In the genomic region with DNA sequence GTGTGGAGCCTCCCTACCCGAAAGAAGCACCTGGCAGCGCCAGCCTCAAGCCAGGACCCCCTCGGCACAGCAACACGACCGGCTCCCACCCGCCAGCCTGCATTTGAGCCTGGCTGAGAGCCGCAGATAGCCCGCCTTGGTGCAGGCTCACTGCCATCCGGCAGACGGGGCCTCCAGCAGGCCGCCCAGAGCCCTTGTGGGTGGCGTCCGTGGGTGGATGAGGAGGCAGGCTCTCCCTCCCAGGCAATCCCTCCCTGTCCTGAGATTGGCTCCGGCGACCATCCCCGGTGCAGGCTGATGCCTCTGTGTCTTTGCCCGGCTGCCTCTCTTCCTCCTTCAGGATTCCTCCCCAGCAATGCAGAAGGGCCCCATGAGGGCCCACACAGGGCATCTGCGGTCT, we compare ENCODE assay signal across 29 cellular contexts.
DNase-seq lines count a peak whose midpoint lies in the region; ATAC-seq and TF ChIP-seq lines count a peak whose summit lies in the region.
"Had no signal": no experiment of that assay in that cellular context is flagged by ENCODE, and none has a peak within 500 bp of the region (broad histone marks: within the 10 kb centered on the region; RNA-seq: fewer than 3 reads in every experiment).

No MANE protein-coding gene starts in this region.

- intact Hi-C loops in activated CD4-positive, alpha-beta T cell treated with anti-CD3 and anti-CD28 coated beads, Interleukin-2, amount 10 ng/mL, durations not matched to agents 24 days and 14 days (cut with micrococcal nuclease) = no loop called here
- intact Hi-C loops in IMR-90 (cut with micrococcal nuclease) = no loop called here
- intact Hi-C loops in mammary epithelial cell (cut with micrococcal nuclease) = no loop called here

- H3K4me2 ChIP-seq in IMR-90 (ENCODE audit: low read depth, low read length) (no peak overlapping the region), mammary epithelial cell (ENCODE audit: insufficient read depth, low read depth, low read length) (no peak overlapping the region)

- no peak overlapping the region for H2BK5ac ChIP-seq in IMR-90 (ENCODE audit: low read depth, low read length, poor library complexity, severe bottlenecking)

- no TSS peak for BruUV-seq in IMR-90 (replicated peaks; lab: Mats Ljungman, UMichigan)
- no TSS peak for BruUV-seq in mammary epithelial cell (replicated peaks; lab: Mats Ljungman, UMichigan)

- H2AK5ac ChIP-seq in IMR-90 (ENCODE audit: low read depth, low read length) = no peak overlapping the region

- no peak overlapping the region for H4K5ac ChIP-seq in IMR-90 (ENCODE audit: low read depth, low read length)

- H4K8ac ChIP-seq in IMR-90 (ENCODE audit: low read depth in 2 of 2, low read length in 2 of 2) = no peak overlapping the region

- H3K4me1 Mint-ChIP-seq in activated CD4-positive, alpha-beta T cell treated with anti-CD3 and anti-CD28 coated beads, Interleukin-2, amount 10 ng/mL, durations not matched to agents 24 days and 14 days = no peaks in the 10 kb centered on the region
- peaks cover 1% of the 10 kb centered on the region for H3K4me1 Mint-ChIP-seq in osteocyte (ENCODE audit: unreplicated experiment)
- H3K4me1 Mint-ChIP-seq: CD14-positive monocyte; CD8-positive, alpha-beta memory T cell had no signal

- no peak overlapping the region for H2BK20ac ChIP-seq in IMR-90 (ENCODE audit: low read depth, low read length)

- H3K23ac ChIP-seq in IMR-90 (ENCODE audit: low read depth, low read length) = no peak overlapping the region

- H3K9me3 ChIP-seq in IMR-90 (ENCODE audit: control insufficient read depth, insufficient read depth, low read length) (peaks cover 41% of the 10 kb centered on the region), mammary epithelial cell (replicated peaks; ENCODE audit: insufficient read depth, low read length) (peaks cover 55% of the 10 kb centered on the region)
- H3K9me3 ChIP-seq: SJSA1 had no signal

- TF ChIP-seq CTCF in IMR-90 (conservative IDR thresholded peaks at IDR 0.05; ENCODE audit: low read depth, low read length) = no peak
- no peak for TF ChIP-seq CTCF in osteocyte (IDR thresholded peaks at IDR 0.05)
- no peak for TF ChIP-seq CTCF in mammary epithelial cell (conservative IDR thresholded peaks at IDR 0.05 in 1 of 2, IDR thresholded peaks at IDR 0.05 in 1 of 2; ENCODE audit: extremely low read depth in 1 of 2, insufficient read depth in 1 of 2, low read depth in 1 of 2, low read length in 2 of 2)

- no peak overlapping the region for H2BK120ac ChIP-seq in IMR-90 (ENCODE audit: low read depth, low read length)

- DNase-seq in activated CD4-positive, alpha-beta T cell treated with anti-CD3 and anti-CD28 coated beads, Interleukin-2, amount 10 ng/mL, durations not matched to agents 24 days and 14 days = peak; percentile 41
- no peak for DNase-seq in activated CD4-positive, alpha-beta T cell treated with anti-CD3 and anti-CD28 coated beads, Interleukin-2, amount 50 U/mL, for 1 hour
- DNase-seq in IMR-90 (no peak), left kidney (ENCODE audit: low read depth, low spot score) (peak; percentile 34), osteocyte (ENCODE audit: extremely low spot score, unreplicated experiment) (peak; percentile 83), mammary epithelial cell (no peak), H4 (ENCODE audit: low spot score) (no peak)
- DNase-seq: 8988T; ACHN; BE2C; DMS 273 treated with DMSO at 0.1 percent for 48 hours; DMS79; EL; GF-D8; KBM-7; MV-4-11; NCI-H1105 treated with DMSO at 0.1 percent for 48 hours; NCI-H146; NCI-H2029; NCI-H446; NCI-H526; NCI-H82; NK-92 treated with Interleukin-12 subunit alpha and Interleukin-12 subunit beta, amount 100 ng/mL, for 24 hours; PC-3 had no signal

- in situ Hi-C loops in IMR-90 (cut with MboI; ENCODE audit: low sequenced_read_pairs) (no loop called here), mammary epithelial cell (cut with MboI; ENCODE audit: low sequenced_read_pairs in 2 of 2) (no loop called here)

- H4K20me1 ChIP-seq in IMR-90 (ENCODE audit: insufficient read depth, low read length) (no peaks in the 10 kb centered on the region), mammary epithelial cell (ENCODE audit: insufficient read depth, low read length) (no peaks in the 10 kb centered on the region)

- H3K27ac ChIP-seq in IMR-90 (ENCODE audit: insufficient read depth, low read length) = no peak overlapping the region
- H3K27ac ChIP-seq in mammary epithelial cell (ENCODE audit: insufficient read depth, low read depth, low read length) = no peak overlapping the region
- H3K27ac ChIP-seq: SJSA1 had no signal

- H3K14ac ChIP-seq in IMR-90 (replicated peaks; ENCODE audit: low read depth, low read length) = no peak overlapping the region

- H3K36me3 ChIP-seq in IMR-90 (ENCODE audit: control insufficient read depth, insufficient read depth, low read length) (no peaks in the 10 kb centered on the region), mammary epithelial cell (ENCODE audit: insufficient read depth, low read length) (no peaks in the 10 kb centered on the region)
- H3K36me3 ChIP-seq: BE2C, SJSA1 had no signal

- no peak overlapping the region for H3K56ac ChIP-seq in IMR-90 (ENCODE audit: extremely low read depth, insufficient read depth, low read length)

- H3K27me3 ChIP-seq in IMR-90 (ENCODE audit: control insufficient read depth, insufficient read depth, low read length) = no peaks in the 10 kb centered on the region
- no peaks in the 10 kb centered on the region for H3K27me3 ChIP-seq in mammary epithelial cell (ENCODE audit: insufficient read depth, low read length)
- H3K27me3 ChIP-seq: BE2C had no signal

- no peak overlapping the region for H3K4me3 Mint-ChIP-seq in activated CD4-positive, alpha-beta T cell treated with anti-CD3 and anti-CD28 coated beads, Interleukin-2, amount 10 ng/mL, durations not matched to agents 24 days and 14 days
- H3K4me3 Mint-ChIP-seq in osteocyte (ENCODE audit: unreplicated experiment) = no peak overlapping the region
- H3K4me3 Mint-ChIP-seq: CD14-positive monocyte; CD8-positive, alpha-beta memory T cell had no signal

- H3K4me3 ChIP-seq in IMR-90 (ENCODE audit: insufficient read depth, low read depth, low read length) (no peak overlapping the region), mammary epithelial cell (replicated peaks in 1 of 3; ENCODE audit: insufficient read depth in 1 of 3, low read depth in 2 of 3, low read length in 3 of 3) (no peak overlapping the region)
- H3K4me3 ChIP-seq: SJSA1 had no signal

- no peaks in the 10 kb centered on the region for H3K9me1 ChIP-seq in IMR-90 (ENCODE audit: insufficient read depth, low read length)

- 93% methylated on average over 3 of the region's 18 CpGs; no CpG with 5 or more reads in 1 of the 2 experiments for WGBS in IMR-90 (ENCODE audit: extremely low coverage in 2 of 2, insufficient read length in 1 of 2), 2 experiments
- WGBS in mammary epithelial cell (ENCODE audit: low coverage, missing lambda C conversion rate) = 73% methylated on average over 11 of the region's 18 CpGs

- no peaks in the 10 kb centered on the region for H3K79me1 ChIP-seq in IMR-90 (ENCODE audit: low read depth in 1 of 2, low read length in 2 of 2)

- no peak overlapping the region for H3K18ac ChIP-seq in IMR-90 (ENCODE audit: low read depth, low read length)

- H3K27me3 Mint-ChIP-seq in activated CD4-positive, alpha-beta T cell treated with anti-CD3 and anti-CD28 coated beads, Interleukin-2, amount 10 ng/mL, durations not matched to agents 24 days and 14 days = no peaks in the 10 kb centered on the region
- peaks cover 11% of the 10 kb centered on the region for H3K27me3 Mint-ChIP-seq in osteocyte (ENCODE audit: unreplicated experiment)

- H3K4me1 ChIP-seq in IMR-90 (ENCODE audit: control insufficient read depth, insufficient read depth, low read length) (no peaks in the 10 kb centered on the region), mammary epithelial cell (ENCODE audit: insufficient read depth, low read length) (no peaks in the 10 kb centered on the region)
- H3K4me1 ChIP-seq: BE2C, SJSA1 had no signal

- H3K27ac Mint-ChIP-seq in activated CD4-positive, alpha-beta T cell treated with anti-CD3 and anti-CD28 coated beads, Interleukin-2, amount 10 ng/mL, durations not matched to agents 24 days and 14 days = no peak overlapping the region
- no peak overlapping the region for H3K27ac Mint-ChIP-seq in osteocyte (ENCODE audit: unreplicated experiment)
- H3K27ac Mint-ChIP-seq: CD14-positive monocyte; CD8-positive, alpha-beta memory T cell had no signal

- H2BK15ac ChIP-seq in IMR-90 (ENCODE audit: low read depth, low read length) = no peak overlapping the region

- no peak for ATAC-seq in IMR-90 (ENCODE audit: low read depth)
- ATAC-seq in HG03469 (IDR thresholded peaks at IDR 0.05; ENCODE audit: unreplicated experiment) = no peak
- ATAC-seq: PC-3, Right ventricle myocardium inferior had no signal

- H2AFZ ChIP-seq in IMR-90 (replicated peaks; ENCODE audit: low read length, poor library complexity) = no peak overlapping the region
- H2AFZ ChIP-seq in mammary epithelial cell (ENCODE audit: low read depth, low read length) = no peak overlapping the region

- no peak for TF ChIP-seq RAD21 in IMR-90 (IDR thresholded peaks at IDR 0.05; ENCODE audit: low read length)

- dilution Hi-C loops in IMR-90 (cut with HindIII; ENCODE audit: low sequenced_read_pairs, unreplicated experiment) = no loop called here
- dilution Hi-C loops in mammary epithelial cell (cut with HindIII; ENCODE audit: low sequenced_read_pairs) = no loop called here

- H3K9ac ChIP-seq in IMR-90 (ENCODE audit: low read depth, low read length) (no peak overlapping the region), mammary epithelial cell (ENCODE audit: insufficient read depth, low read length) (no peak overlapping the region)

- no peak overlapping the region for H3K4ac ChIP-seq in IMR-90 (ENCODE audit: low read depth, low read length)

- peak overlapping the region; percentile 55 for H2AK9ac ChIP-seq in IMR-90 (replicated peaks; ENCODE audit: low read depth, low read length, poor library complexity)

- no peaks in the 10 kb centered on the region for H3K9me3 Mint-ChIP-seq in activated CD4-positive, alpha-beta T cell treated with anti-CD3 and anti-CD28 coated beads, Interleukin-2, amount 10 ng/mL, durations not matched to agents 24 days and 14 days
- no peaks in the 10 kb centered on the region for H3K9me3 Mint-ChIP-seq in osteocyte (ENCODE audit: unreplicated experiment)
- H3K9me3 Mint-ChIP-seq: CD8-positive, alpha-beta memory T cell had no signal

- no peaks in the 10 kb centered on the region for H3K36me3 Mint-ChIP-seq in activated CD4-positive, alpha-beta T cell treated with anti-CD3 and anti-CD28 coated beads, Interleukin-2, amount 10 ng/mL, durations not matched to agents 24 days and 14 days (ENCODE audit: low read depth)
- H3K36me3 Mint-ChIP-seq in osteocyte (ENCODE audit: unreplicated experiment) = no peaks in the 10 kb centered on the region
- H3K36me3 Mint-ChIP-seq: CD14-positive monocyte; CD8-positive, alpha-beta memory T cell had no signal

- POLR2A ChIA-PET in IMR-90 (lab: Charles Lee; ENCODE audit: unreplicated experiment) = no interaction called here

- H3K79me2 ChIP-seq in mammary epithelial cell (ENCODE audit: insufficient read depth, low read length) = no peaks in the 10 kb centered on the region

- no peak for TF ChIP-seq POLR2A in IMR-90 (IDR thresholded peaks at IDR 0.05; ENCODE audit: low read depth, low read length)

- CTCF ChIA-PET in IMR-90 (lab: Yijun Ruan, JAX) = no interaction called here
- CTCF ChIA-PET in mammary epithelial cell (lab: Charles Lee; ENCODE audit: low non-redundant PET) = no interaction called here

- no peak overlapping the region for H4K91ac ChIP-seq in IMR-90 (ENCODE audit: insufficient read depth, low read depth, low read length)

Comparison
In these comparisons a context has a peak if more than half of its experiments do, and no peak if none do; other contexts are left out.
1. DNase-seq: peak in activated CD4-positive, alpha-beta T cell treated with anti-CD3 and anti-CD28 coated beads, Interleukin-2, amount 10 ng/mL, durations not matched to agents 24 days and 14 days (single experiment), left kidney (single experiment) and osteocyte (single experiment); none in activated CD4-positive, alpha-beta T cell treated with anti-CD3 and anti-CD28 coated beads, Interleukin-2, amount 50 U/mL, for 1 hour (single experiment), IMR-90 (single experiment), mammary epithelial cell (single experiment) and H4 (single experiment).